ENCODE assay signal across 18 cellular contexts in the genomic region with DNA sequence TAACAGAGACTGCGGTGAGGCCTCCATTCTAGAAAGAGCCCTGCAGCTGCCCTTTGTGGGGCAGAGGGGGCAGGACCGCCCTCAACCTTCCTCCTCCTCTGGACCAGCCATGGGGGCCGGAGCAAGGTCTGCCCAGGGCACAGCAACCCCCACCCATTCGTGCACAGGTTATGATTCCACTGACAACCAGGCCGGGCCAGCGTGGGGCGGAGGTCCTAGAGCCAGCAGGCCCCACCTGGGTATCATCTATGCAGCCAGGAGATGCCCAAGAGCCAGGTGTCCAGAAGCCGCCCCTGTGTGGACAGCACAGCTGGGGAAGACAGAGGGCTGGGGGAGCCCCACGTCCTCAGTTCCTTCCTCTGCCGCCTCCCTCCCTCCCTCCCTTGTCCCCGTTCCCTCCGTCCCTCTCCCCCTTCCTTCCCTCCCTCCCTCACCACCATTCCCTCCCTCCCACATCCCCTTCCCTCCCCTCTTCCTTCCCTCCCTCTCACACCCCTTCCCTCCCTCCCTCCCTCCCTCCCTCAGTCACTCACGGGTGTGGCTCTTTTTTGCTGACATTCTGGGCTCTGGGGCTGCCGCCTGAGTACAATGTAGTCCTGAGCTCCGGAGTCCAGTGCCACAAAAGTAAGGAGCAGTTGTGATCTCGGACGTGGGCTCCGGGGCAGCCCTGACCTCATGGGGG. TPM values are rescaled to one million over a fixed set of nuclear protein-coding genes. Genes with fewer than 3 reads are reported as not detected.
DNase-seq lines count a peak whose midpoint lies in the region; ATAC-seq and TF ChIP-seq lines count a peak whose summit lies in the region.
"Had no signal": no experiment of that assay in that cellular context is flagged by ENCODE, and none has a peak within 500 bp of the region (broad histone marks: within the 10 kb centered on the region; RNA-seq: fewer than 3 reads in every experiment).

No MANE protein-coding gene starts in this region.

- peaks cover 61 to 85% (median 77%) of the 10 kb centered on the region in 3 donors for H3K27me3 Mint-ChIP-seq in CD14-positive monocyte (ENCODE audit: low read depth in 3 of 3)
- peaks cover 29% of the 10 kb centered on the region for H3K27me3 Mint-ChIP-seq in brain

- H3K4me3 Mint-ChIP-seq in CD14-positive monocyte (peak overlapping the region; percentile 20 to 67), brain (peak overlapping the region in 3 of 5 experiments; percentile 16 to 58 (median 57))

- no peaks in the 10 kb centered on the region for H3K4me1 ChIP-seq in foreskin keratinocyte

- H3K4me3 ChIP-seq in NB4 (ENCODE audit: low read depth, low read length): no peak overlapping the region
- H3K4me3 ChIP-seq: adrenal gland, SK-N-MC had no signal

- H3K27ac ChIP-seq in foreskin keratinocyte: no peak overlapping the region
- H3K27ac ChIP-seq: adrenal gland, SK-N-MC had no signal

- H3K36me3 Mint-ChIP-seq in CD14-positive monocyte: peaks cover 0 to 4% of the 10 kb centered on the region in 2 donors
- no peaks in the 10 kb centered on the region for H3K36me3 Mint-ChIP-seq in brain
- H3K36me3 Mint-ChIP-seq: naive B cell had no signal

- no peak for TF ChIP-seq POLR2A in NB4 (IDR thresholded peaks at IDR 0.05; ENCODE audit: extremely low read depth, insufficient read length)

- TF ChIP-seq CTCF in CD14-positive monocyte (IDR thresholded peaks at IDR 0.05) (no peak), NB4 (IDR thresholded peaks at IDR 0.05; ENCODE audit: low read depth, low read length) (no peak), brain (conservative IDR thresholded peaks at IDR 0.05) (no peak), foreskin keratinocyte (conservative IDR thresholded peaks at IDR 0.05) (no peak)

- H3K4me1 Mint-ChIP-seq in CD14-positive monocyte: peaks cover 20% of the 10 kb centered on the region
- peaks cover 34% of the 10 kb centered on the region for H3K4me1 Mint-ChIP-seq in brain

- DNase-seq in CD14-positive monocyte (ENCODE audit: low spot score) (no peak), NB4 (ENCODE audit: low read depth) (peak; percentile 45), foreskin keratinocyte (no peak), RKO (ENCODE audit: low spot score) (no peak)
- DNase-seq: adrenal gland, COR-L47, foreskin melanocyte, kidney, naive B cell, NCI-H1105, NCI-H524 treated with DMSO at 0.1 percent for 48 hours, right cardiac atrium had no signal

- H3K27ac Mint-ChIP-seq in CD14-positive monocyte (peak overlapping the region in 2 of 7 donors; percentile 30 to 74), brain (peak overlapping the region in 1 of 5 experiments; percentile 8)
- H3K27ac Mint-ChIP-seq: naive B cell had no signal

- intact Hi-C loops in CD14-positive monocyte (cut with micrococcal nuclease): loop anchor here (5.0 to 10.0 kb wide), 2 partner anchors 77 to 80 kb away; partner anchors contain the start of gene PERM1 (in 2 of the 2)

- H3K9me3 Mint-ChIP-seq in CD14-positive monocyte (peaks cover 0 to 10% (median 5%) of the 10 kb centered on the region in 7 donors), brain (no peaks in the 10 kb centered on the region)
- H3K9me3 Mint-ChIP-seq: naive B cell had no signal

- ATAC-seq in HG03565 (IDR thresholded peaks at IDR 0.05; ENCODE audit: unreplicated experiment) (no peak), foreskin keratinocyte (no peak)
- ATAC-seq: right cardiac atrium had no signal

- H3K27me3 ChIP-seq in foreskin keratinocyte: peaks cover 25% of the 10 kb centered on the region

RNA-seq across cellular contexts. Expression of gene RNF223, which starts 12.3 kb away (rescaled TPM):
- not detected for polyA plus RNA-seq in CD14-positive monocyte
- not detected for polyA plus RNA-seq in brain (ENCODE audit: insufficient read depth, low read depth, low replicate concordance)
- 0.07 TPM in 2 replicates for total RNA-seq in foreskin keratinocyte
- polyA plus RNA-seq in foreskin keratinocyte: 0.06 and 0.08 TPM in 2 replicates
- total RNA-seq: adrenal gland, H1, HT1080, right cardiac atrium, temporal lobe had no signal
- polyA plus RNA-seq: H1, right cardiac atrium had no signal

RNA-seq across cellular contexts. Expression of gene AGRN, which starts 41.9 kb away (rescaled TPM):
- polyA plus RNA-seq in CD14-positive monocyte (under 1 TPM; 0.06 to 0.43 TPM), brain (ENCODE audit: insufficient read depth, low read depth, low replicate concordance) (37.8 TPM), foreskin keratinocyte (174 and 192 TPM in 2 replicates)
- 224 and 261 TPM in 2 replicates for total RNA-seq in foreskin keratinocyte

RNA-seq across cellular contexts. Expression of gene ISG15, which starts 48.5 kb away (rescaled TPM):
- polyA plus RNA-seq in CD14-positive monocyte (100 to 1,000 TPM; 128 to 241 TPM), brain (ENCODE audit: insufficient read depth, low read depth, low replicate concordance) (75.9 TPM), foreskin keratinocyte (448 and 672 TPM in 2 replicates)
- total RNA-seq in foreskin keratinocyte: 300 and 424 TPM in 2 replicates

RNA-seq across cellular contexts. Expression of gene C1orf159, which starts 54.1 kb away (rescaled TPM):
- polyA plus RNA-seq in CD14-positive monocyte: 1 to 10 TPM; 3.0 to 3.3 TPM
- 10.8 TPM for polyA plus RNA-seq in brain (ENCODE audit: insufficient read depth, low read depth, low replicate concordance)
- total RNA-seq in foreskin keratinocyte: 14.4 and 15.4 TPM in 2 replicates
- polyA plus RNA-seq in foreskin keratinocyte: 21.2 and 21.3 TPM in 2 replicates

Comparison
In these comparisons a context has a peak if more than half of its experiments do, and no peak if none do; other contexts are left out.
1. RNA of gene AGRN, which starts 41.9 kb away (polyA plus RNA-seq): 174 to 192 TPM in foreskin keratinocyte and 37.8 TPM in brain (single experiment); 0.06 to 0.43 TPM in CD14-positive monocyte; every median in the first group is over 10 times any median in the second.